In the genomic region with DNA sequence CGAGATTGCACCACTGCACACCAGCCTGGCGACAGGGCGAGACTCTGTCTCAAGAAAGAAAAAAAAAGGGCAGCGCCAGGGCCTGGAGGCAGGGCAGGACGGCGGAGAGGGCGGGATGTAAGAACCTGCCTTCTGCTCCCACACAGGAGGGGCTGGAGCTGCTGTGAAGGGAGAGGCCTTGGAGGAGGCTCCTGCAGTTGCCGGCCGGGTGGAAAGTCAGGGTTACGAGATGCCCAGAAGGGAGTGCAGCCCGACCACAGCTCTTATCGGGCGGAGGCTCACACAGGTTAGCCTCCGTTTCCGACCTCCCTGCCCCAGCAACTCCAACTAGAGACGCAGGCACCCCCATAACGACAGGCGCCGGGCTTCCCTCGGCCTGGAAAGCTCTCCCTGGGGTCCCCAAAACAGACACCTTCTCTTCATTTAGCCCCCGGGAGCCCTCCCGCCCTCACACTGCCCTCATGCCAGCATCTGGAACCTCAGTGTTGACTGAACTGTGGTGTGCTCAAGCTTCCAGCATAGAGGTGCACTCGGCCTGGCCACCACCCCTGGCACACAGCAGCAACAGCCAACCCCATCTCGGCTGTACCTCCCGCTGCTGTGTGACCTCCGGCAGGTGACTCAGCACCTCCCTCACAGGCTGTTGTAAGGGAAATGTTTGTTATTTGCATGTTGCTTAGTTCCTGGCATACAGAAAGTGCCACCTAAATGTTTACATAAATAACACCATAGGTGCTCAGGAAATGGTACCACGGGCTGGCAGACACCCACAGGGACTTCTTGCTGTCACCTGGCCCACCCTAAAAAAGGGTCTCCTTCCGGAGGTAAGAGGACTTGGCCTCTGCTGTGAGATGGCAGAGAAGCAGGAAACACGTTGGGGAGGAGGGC, we compare ENCODE assay signal across 8 cellular contexts. TPM values are rescaled to one million over a fixed set of nuclear protein-coding genes. Genes with fewer than 3 reads are reported as not detected.
DNase-seq lines count a peak whose midpoint lies in the region; ATAC-seq and TF ChIP-seq lines count a peak whose summit lies in the region.

No MANE protein-coding gene starts in this region.

- H3K36me3 ChIP-seq in mucosa of stomach (ENCODE audit: control insufficient read depth, insufficient read depth, low read length): no peaks in the 10 kb centered on the region

- H3K4me3 ChIP-seq in dorsolateral prefrontal cortex (peak overlapping the region; percentile 34 to 84 (median 68)), mucosa of stomach (ENCODE audit: low read length) (peak overlapping the region; percentile 21)

- no peak for ATAC-seq in HG03108 (IDR thresholded peaks at IDR 0.05; ENCODE audit: unreplicated experiment)

- H3K9ac ChIP-seq in mucosa of stomach (ENCODE audit: low read length): peak overlapping the region; percentile 72

- peaks cover 25% of the 10 kb centered on the region for H3K4me1 ChIP-seq in mucosa of stomach (ENCODE audit: control insufficient read depth, insufficient read depth, low read length)

- peak overlapping the region; percentile 52 for H3K27ac ChIP-seq in 22Rv1
- H3K27ac ChIP-seq in dorsolateral prefrontal cortex: peak overlapping the region; percentile 11 to 99 (median 96)

- in situ Hi-C loops in GM13977 (cut with MboI; ENCODE audit: low pct_unique_long_range_greater_than_20kb, low sequenced_read_pairs, unreplicated experiment): no loop called here

- intact Hi-C loops in dorsolateral prefrontal cortex (cut with DNase I): loop anchor here (5.0 to 10.0 kb wide), 4 partner anchors 52 to 217 kb away; a partner anchor contains a TSS

- peaks cover 0 to 41% (median 22%) of the 10 kb centered on the region in 45 donors for H3K27me3 ChIP-seq in dorsolateral prefrontal cortex
- peaks cover 31% of the 10 kb centered on the region for H3K27me3 ChIP-seq in mucosa of stomach (ENCODE audit: control insufficient read depth, insufficient read depth, low read length)

- H3K9me3 ChIP-seq in mucosa of stomach (ENCODE audit: control insufficient read depth, low read length): no peaks in the 10 kb centered on the region

- TF ChIP-seq CTCF in 22Rv1 (IDR thresholded peaks at IDR 0.05) (no peak), dorsolateral prefrontal cortex (IDR thresholded peaks at IDR 0.05 in 54 of 56, conservative IDR thresholded peaks at IDR 0.05 in 2 of 56; ENCODE audit: low read depth in 1 of 56, partially characterized antibody in 56 of 56) (peak in 1 of 56 donors; percentile 16), GM13977 (IDR thresholded peaks at IDR 0.05; ENCODE audit: extremely low read depth, insufficient read depth, missing control alignments) (no peak)

- DNase-seq in HT-29 (ENCODE audit: low spot score) (peak; percentile 88), T-helper 9 cell (peak; percentile 34), dorsolateral prefrontal cortex (peak in 3 of 10 donors; percentile 10 to 47 (median 27)), NCI-H446 treated with DMSO at 0.1 percent for 48 hours (lab: John Stamatoyannopoulos, UW) (no peak), GM13977 (ENCODE audit: low spot score) (no peak)

RNA-seq across cellular contexts. Expression of a gene that starts 1.3 kb away (rescaled TPM):
- 226 and 231 TPM in 2 replicates for total RNA-seq in HT-29 (2014; rRNA removed; shearing (Covaris generic))
- 100 to 1,000 TPM in 2 of 120 experiments, 10 to 100 TPM in 117, 1 to 10 TPM in 1; 8.9 to 153 (median 31.6) TPM for total RNA-seq in dorsolateral prefrontal cortex

RNA-seq across cellular contexts. Expression of a gene that starts 54.7 kb away (rescaled TPM):
- total RNA-seq in HT-29 (2014; rRNA removed; shearing (Covaris generic)): 20.8 and 29.8 TPM in 2 replicates
- total RNA-seq in dorsolateral prefrontal cortex: 10 to 100 TPM; 14.9 to 45.6 (median 27.8) TPM

Comparison
In these comparisons a context has a peak if more than half of its experiments do, and no peak if none do; other contexts are left out.
1. DNase-seq: peak in HT-29 (single experiment) and T-helper 9 cell (single experiment); none in NCI-H446 treated with DMSO at 0.1 percent for 48 hours (single experiment) and GM13977 (single experiment).